10 cellular contexts compared by ENCODE assay signal in the genomic region with DNA sequence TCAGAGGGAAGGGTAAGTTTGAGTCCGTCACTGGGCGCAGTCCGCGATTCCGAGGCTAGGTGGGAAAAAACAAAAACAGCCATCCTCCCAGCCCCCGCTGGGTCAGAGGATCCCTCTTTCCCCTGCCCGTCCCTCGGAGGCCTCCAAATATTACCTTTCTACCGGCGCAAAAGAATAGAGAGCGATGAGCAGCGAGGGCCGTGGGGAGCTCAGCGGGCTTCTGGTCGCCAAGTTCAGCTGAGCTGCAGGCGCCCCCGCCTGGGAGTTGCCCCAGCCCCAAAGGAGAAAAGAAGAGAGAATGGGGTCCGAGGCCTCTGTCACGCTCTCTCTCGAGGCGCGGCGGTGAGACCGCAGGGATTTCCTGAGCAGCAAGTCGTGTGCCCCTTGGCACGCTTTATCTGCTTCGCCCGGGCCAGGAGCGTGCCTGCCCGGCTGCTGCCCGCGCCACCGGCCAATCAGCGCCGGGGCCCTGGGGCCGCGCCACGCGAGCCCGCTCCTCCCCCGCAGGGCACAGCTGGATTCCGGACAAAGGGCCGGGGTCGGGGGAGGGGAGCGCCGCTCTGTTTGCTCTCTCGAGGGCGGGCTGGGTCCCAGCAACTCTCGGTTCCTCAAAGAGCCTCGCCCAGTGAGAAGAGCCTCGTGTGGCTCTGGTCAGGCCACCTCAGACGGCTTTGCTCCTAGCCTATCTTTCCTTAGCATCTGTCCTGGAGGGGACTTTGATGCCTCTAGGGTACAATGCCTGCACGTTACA. TPM values are rescaled to one million over a fixed set of nuclear protein-coding genes. Genes with fewer than 3 reads are reported as not detected.
DNase-seq lines count a peak whose midpoint lies in the region; ATAC-seq and TF ChIP-seq lines count a peak whose summit lies in the region.
"Had no signal": no experiment of that assay in that cellular context is flagged by ENCODE, and none has a peak within 500 bp of the region (broad histone marks: within the 10 kb centered on the region; RNA-seq: fewer than 3 reads in every experiment).

A gene with protein sequence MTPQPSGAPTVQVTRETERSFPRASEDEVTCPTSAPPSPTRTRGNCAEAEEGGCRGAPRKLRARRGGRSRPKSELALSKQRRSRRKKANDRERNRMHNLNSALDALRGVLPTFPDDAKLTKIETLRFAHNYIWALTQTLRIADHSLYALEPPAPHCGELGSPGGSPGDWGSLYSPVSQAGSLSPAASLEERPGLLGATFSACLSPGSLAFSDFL (minus strand): TSS at position 367 of the 751 bp plus-strand sequence. CDS start 379 bp downstream, outside the sequence.

- H3K36me3 Mint-ChIP-seq in IgD-negative memory B cell = no peaks in the 10 kb centered on the region

- no peak for TF ChIP-seq CTCF in dorsolateral prefrontal cortex (IDR thresholded peaks at IDR 0.05 in 54 of 56, conservative IDR thresholded peaks at IDR 0.05 in 2 of 56; ENCODE audit: low read depth in 1 of 56, partially characterized antibody in 56 of 56)

- H3K4me3 ChIP-seq in dorsolateral prefrontal cortex = peak within 1 kb of the TSS in 51 of 59 donors; percentile 1 to 57 (median 29)

- peaks cover 9 to 18% (median 14%) of the 10 kb centered on the region in 3 donors for H3K4me1 Mint-ChIP-seq in IgD-negative memory B cell

- DNase-seq in NCI-H1417 (lab: John Stamatoyannopoulos, UW) (peak in 2 of 3 experiments; percentile 50 to 56), NCI-H1417 treated with DMSO at 0.1 percent for 48 hours (lab: John Stamatoyannopoulos, UW) (no peak), dorsolateral prefrontal cortex (no peak), retina (peak; percentile 71), AG08396 (ENCODE audit: low spot score) (no peak)

- H3K4me3 Mint-ChIP-seq in IgD-negative memory B cell = peak within 1 kb of the TSS; percentile 73 to 88 (median 80)

- H3K27ac ChIP-seq in dorsolateral prefrontal cortex = no peak within 1 kb of the TSS

- no peak for ATAC-seq in GM18498 (IDR thresholded peaks at IDR 0.05; ENCODE audit: unreplicated experiment)
- ATAC-seq in HG03442 (IDR thresholded peaks at IDR 0.05; ENCODE audit: unreplicated experiment) = no peak

- H3K9me3 Mint-ChIP-seq in IgD-negative memory B cell = no peaks in the 10 kb centered on the region

- intact Hi-C loops in dorsolateral prefrontal cortex (cut with DNase I) = no loop called here

- peaks cover 13 to 100% (median 96%) of the 10 kb centered on the region in 45 donors for H3K27me3 ChIP-seq in dorsolateral prefrontal cortex

- peak within 1 kb of the TSS in 2 of 3 donors; percentile 47 to 71 for H3K27ac Mint-ChIP-seq in IgD-negative memory B cell

- H3K27me3 Mint-ChIP-seq in IgD-negative memory B cell = peaks cover 71% of the 10 kb centered on the region

RNA-seq across cellular contexts. Expression of the gene that starts here (rescaled TPM):
- not detected for polyA plus RNA-seq in IgD-negative memory B cell
- total RNA-seq in dorsolateral prefrontal cortex = under 1 TPM in 3 of 120 experiments, not detected in 117; 0.33 to 0.44 (median 0.43) TPM
- total RNA-seq: RPMI7951 had no signal
- polyA plus RNA-seq: AG04450 had no signal

Comparison
In these comparisons a context has a peak if more than half of its experiments do, and no peak if none do; other contexts are left out.
1. DNase-seq: peak in NCI-H1417 (2 of 3) and retina (single experiment); none in NCI-H1417 treated with DMSO at 0.1 percent for 48 hours (single experiment), dorsolateral prefrontal cortex (0 of 10) and AG08396 (single experiment).